Comparison of ENCODE assay signal across 20 cellular contexts in the genomic region with DNA sequence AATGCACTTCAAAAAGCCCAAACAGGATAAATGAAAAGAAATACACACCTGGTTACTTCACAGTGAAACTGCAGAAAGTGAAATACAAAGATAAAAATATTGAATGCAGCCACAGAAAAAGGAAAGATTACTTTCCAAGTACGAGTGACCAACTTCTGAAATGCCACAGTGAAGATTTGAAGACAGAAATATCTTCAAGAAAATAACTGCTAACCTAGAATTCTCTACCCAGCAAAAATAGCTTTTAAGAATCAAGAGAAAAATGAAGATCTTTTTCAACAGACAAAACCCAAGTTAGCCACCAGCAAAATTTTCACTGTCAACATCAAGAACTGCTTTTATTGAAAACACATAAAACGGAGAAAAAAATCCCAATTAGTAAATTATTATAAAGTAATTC. TPM values are rescaled to one million over a fixed set of nuclear protein-coding genes. Genes with fewer than 3 reads are reported as not detected.
DNase-seq lines count a peak whose midpoint lies in the region; ATAC-seq, FAIRE-seq and TF ChIP-seq lines count a peak whose summit lies in the region.
"Had no signal": no experiment of that assay in that cellular context is flagged by ENCODE, and none has a peak within 500 bp of the region (broad histone marks: within the 10 kb centered on the region; RNA-seq: fewer than 3 reads in every experiment).

No MANE protein-coding gene starts in this region.

- intact Hi-C loops in adrenal gland (cut with DNase I), result no loop called here
- intact Hi-C loops in HepG2 (cut with micrococcal nuclease; ENCODE audit: unreplicated experiment), result loop anchor here (5.0 kb wide), 2 partner anchors 45 to 115 kb away; partner anchors contain the start of gene SMURF1

- H3K9ac ChIP-seq in HepG2 (ENCODE audit: insufficient read depth, low read depth, low read length) (peak overlapping the region; percentile 76), stomach smooth muscle (ENCODE audit: low read length in 2 of 2) (no peak overlapping the region)
- H3K9ac ChIP-seq: BLaER1 treated with 17β-estradiol and CSF1 and Interleukin-3, amounts not matched to agents 10 nM and 100 nM had no signal

- TF ChIP-seq POLR2A in A549 (IDR thresholded peaks at IDR 0.05; ENCODE audit: low read length) (no peak), adrenal gland (IDR thresholded peaks at IDR 0.05) (no peak), HepG2 (IDR thresholded peaks at IDR 0.05; ENCODE audit: insufficient read depth in 1 of 2, low read depth in 2 of 2, low read length in 2 of 2) (no peak)

- TF ChIP-seq RAD21 in A549 (conservative IDR thresholded peaks at IDR 0.05 in 1 of 2, IDR thresholded peaks at IDR 0.05 in 1 of 2) (no peak), HepG2 (CRISPR knock-in tag; IDR thresholded peaks at IDR 0.05) (no peak)

- H3K36me3 ChIP-seq in adrenal gland (replicated peaks in 1 of 2), result no peaks in the 10 kb centered on the region
- H3K36me3 ChIP-seq in HepG2 (replicated peaks in 1 of 2; ENCODE audit: control insufficient read depth in 1 of 2, insufficient read depth in 2 of 2, low read length in 2 of 2), result no peaks in the 10 kb centered on the region
- no peaks in the 10 kb centered on the region for H3K36me3 ChIP-seq in stomach smooth muscle (ENCODE audit: control insufficient read depth in 2 of 2, insufficient read depth in 2 of 2, low read length in 2 of 2)

- FAIRE-seq in A549 (lab: Jason Lieb, UNC), result no peak
- no peak for FAIRE-seq in HepG2 (lab: Jason Lieb, UNC)

- no peak for TF ChIP-seq CTCF in A549 (IDR thresholded peaks at IDR 0.05)
- no peak for TF ChIP-seq CTCF in adrenal gland (IDR thresholded peaks at IDR 0.05)
- no peak for TF ChIP-seq CTCF in HepG2 (CRISPR knock-in tag; IDR thresholded peaks at IDR 0.05)

- BruUV-seq in HepG2 (replicated peaks; lab: Mats Ljungman, UMichigan), result no TSS peak

- H3K9me3 ChIP-seq in A549 (peaks cover 7% of the 10 kb centered on the region; the same call in 2 of the 3 replicates), adrenal gland (replicated peaks in 1 of 3) (peaks cover 0 to 6% (median 0%) of the 10 kb centered on the region in 3 donors), HepG2 (ENCODE audit: low read length) (no peaks in the 10 kb centered on the region), stomach smooth muscle (ENCODE audit: control insufficient read depth in 2 of 2, low read length in 2 of 2) (no peaks in the 10 kb centered on the region)

- no peak overlapping the region for H2AFZ ChIP-seq in HepG2 (ENCODE audit: low read length)
- H2AFZ ChIP-seq: GM23248 had no signal

- DNase-seq in A549 (ENCODE audit: low read depth in 1 of 2, low spot score in 1 of 2) (no peak), adrenal gland (no peak), HepG2 (ENCODE audit: low spot score) (no peak), retina (no peak), HUDEP-2 (lab: John Stamatoyannopoulos, UW; ENCODE audit: unreplicated experiment in 76 of 76) (no peak)
- DNase-seq: CD8-positive, alpha-beta memory T cell; DMS79 treated with DMSO at 0.1 percent for 48 hours; Kasumi-1; NCI-H1436; NCI-H2029 treated with DMSO at 0.1 percent for 48 hours; NCI-H2171 treated with DMSO at 0.1 percent for 48 hours; NCI-H446 treated with DMSO at 0.1 percent for 48 hours; NK-92 treated with Interleukin-12 subunit alpha and Interleukin-12 subunit beta, amount 100 ng/mL, for 24 hours; RPMI8226; SIG-M5 had no signal

- no peaks in the 10 kb centered on the region for H4K20me1 ChIP-seq in HepG2 (ENCODE audit: insufficient read depth, low read length)

- H3K27ac ChIP-seq in A549, result peak overlapping the region; percentile 3 to 78; a peak in 2 of 6 replicates
- H3K27ac ChIP-seq in adrenal gland, result peak overlapping the region in 3 of 5 donors; percentile 82 to 91 (median 85)
- H3K27ac ChIP-seq in HepG2 (ENCODE audit: extremely low read length, insufficient read depth, low read length), result peak overlapping the region; percentile 98
- H3K27ac ChIP-seq in stomach smooth muscle (ENCODE audit: low read length), result peak overlapping the region; percentile 26
- H3K27ac ChIP-seq: BLaER1 treated with 17β-estradiol and CSF1 and Interleukin-3, amounts not matched to agents 10 nM and 100 nM had no signal

- H3K4me1 ChIP-seq in A549 (peaks cover 68% of the 10 kb centered on the region), adrenal gland (replicated peaks in 1 of 2) (peaks cover 19 to 63% of the 10 kb centered on the region in 2 donors), HepG2 (ENCODE audit: insufficient read depth, low read length) (peaks cover 76% of the 10 kb centered on the region), stomach smooth muscle (ENCODE audit: control insufficient read depth, insufficient read depth, low read length) (peaks cover 11% of the 10 kb centered on the region)

- H3K79me2 ChIP-seq in HepG2 (ENCODE audit: insufficient read depth, low read length), result peaks cover 72% of the 10 kb centered on the region

- CTCF ChIA-PET in A549 (lab: Yijun Ruan, JAX), result interaction anchor here (2.4 kb wide), 1 partner anchor 61 kb away, joined by 7 read pairs; no protein-coding TSS in a partner anchor
- CTCF ChIA-PET in HepG2 (lab: Yijun Ruan, JAX; ENCODE audit: low intra/inter-chr PET ratio, low total read pairs), result no interaction called here

- in situ Hi-C loops in HepG2 (cut with HindIII; ENCODE audit: extremely low pct_ligation_motif_present, low pct_unique_long_range_greater_than_20kb), result loop anchor here (5.0 kb wide), 1 partner anchor 45 kb away; the partner anchor contains the start of gene SMURF1

- H3K4me2 ChIP-seq in A549, result peak overlapping the region; percentile 81; the same call in 2 of the 3 replicates
- H3K4me2 ChIP-seq in HepG2 (ENCODE audit: low read depth, low read length), result peak overlapping the region; percentile 90
- H3K4me2 ChIP-seq: BLaER1 treated with 17β-estradiol and CSF1 and Interleukin-3, amounts not matched to agents 10 nM and 100 nM had no signal

- H3K4me3 ChIP-seq in A549 (no peak overlapping the region), adrenal gland (no peak overlapping the region), HepG2 (replicated peaks in 1 of 3; ENCODE audit: insufficient read depth in 1 of 3, low read depth in 2 of 3, low read length in 3 of 3) (peak overlapping the region in 2 of 3 experiments; percentile 46 to 62; a peak in 5 of 6 replicates), stomach smooth muscle (ENCODE audit: low read length in 2 of 2) (no peak overlapping the region)
- H3K4me3 ChIP-seq: BLaER1 treated with 17β-estradiol and CSF1 and Interleukin-3, amounts not matched to agents 10 nM and 100 nM; GM23248 had no signal

- no peak for TF ChIP-seq EP300 in A549 (IDR thresholded peaks at IDR 0.05)
- TF ChIP-seq EP300 in HepG2 (IDR thresholded peaks at IDR 0.05; ENCODE audit: low read depth in 2 of 2, low read length in 2 of 2), result no peak
- TF ChIP-seq EP300 in HepG2 (CRISPR knock-in tag; IDR thresholded peaks at IDR 0.05; ENCODE audit: borderline replicate concordance), result no peak

- 94% methylated on average over 2 of the region's 2 CpGs for WGBS in A549 (ENCODE audit: missing lambda C conversion rate)
- 92 to 98% (median 95%) methylated on average over 2 of the region's 2 CpGs for WGBS in adrenal gland, 4 donors
- WGBS in HepG2 (ENCODE audit: low lambda C conversion rate), result 58% methylated on average over 2 of the region's 2 CpGs

- no peaks in the 10 kb centered on the region for H3K27me3 ChIP-seq in adrenal gland
- H3K27me3 ChIP-seq in HepG2 (ENCODE audit: control insufficient read depth in 1 of 2, insufficient read depth in 2 of 2, low read length in 2 of 2), result no peaks in the 10 kb centered on the region
- H3K27me3 ChIP-seq in stomach smooth muscle (ENCODE audit: control insufficient read depth in 1 of 2, insufficient read depth in 2 of 2, low read length in 2 of 2), result no peaks in the 10 kb centered on the region
- H3K27me3 ChIP-seq: BLaER1 treated with 17β-estradiol and CSF1 and Interleukin-3, amounts not matched to agents 10 nM and 100 nM had no signal

- POLR2A ChIA-PET in A549 (lab: Yijun Ruan, JAX) (no interaction called here), HepG2 (lab: Yijun Ruan, JAX) (interaction anchor here (0.8 to 3.1 kb wide), 9 partner anchors 10 to 275 kb away, joined by 3 to 31 read pairs (median 6); partner anchors contain the start of gene SMURF1)

- ATAC-seq in A549 (no peak), HepG2 (no peak), GM19328 (IDR thresholded peaks at IDR 0.05; ENCODE audit: unreplicated experiment) (no peak), HG03469 (IDR thresholded peaks at IDR 0.05; ENCODE audit: unreplicated experiment) (no peak)

RNA-seq across cellular contexts. Expression of gene SMURF1, which starts 46.2 kb away (rescaled TPM):
- polyA plus RNA-seq in A549 (2011; rRNA removed) (21.5 and 22.1 TPM in 2 replicates), A549 (2017; fragmentation: RNase III; extraction: RNeasy Plus Mini Kit Qiagen cat#74134 plus additional on column Dnase treatment) (13.3 to 15.4 TPM (median 13.8 TPM) in 3 replicates), adrenal gland (10 to 100 TPM in 2 of 3 donors, 1 to 10 TPM in 1; 8.9 to 16.7 (median 14.8) TPM), HepG2 (2011; rRNA removed) (8.3 and 8.7 TPM in 2 replicates)
- polyA plus RNA-seq in A549 (2012; cell fraction: cytosol; rRNA removed), result 8.6 and 10.8 TPM in 2 replicates
- polyA plus RNA-seq in A549 (2012; cell fraction: nucleus; rRNA removed), result 23.9 and 34.3 TPM in 2 replicates
- 20.1 and 20.5 TPM in 2 replicates for polyA minus RNA-seq in A549 (2011; rRNA and poly(A)+ RNA removed)
- total RNA-seq in adrenal gland (10 to 100 TPM; 16.7 to 40.3 (median 23.0) TPM), HepG2 (2016; rRNA removed; fragmentation: Illumina TruSeq; extraction: Trizol) (11.1 and 12.0 TPM in 2 replicates)
- 2.3 and 2.9 TPM in 2 replicates for total RNA-seq in HepG2 (2016; cell fraction: cytosol; rRNA removed; fragmentation: Illumina TruSeq; extraction: Trizol; ENCODE audit: low read depth)
- total RNA-seq in HepG2 (2016; cell fraction: insoluble cytoplasmic fraction; rRNA removed; fragmentation: Illumina TruSeq; extraction: Trizol), result 8.8 and 11.5 TPM in 2 replicates
- 6.2 and 6.6 TPM in 2 replicates for total RNA-seq in HepG2 (2016; cell fraction: membrane; rRNA removed; fragmentation: Illumina TruSeq; extraction: Trizol)
- 8.5 and 10.7 TPM in 2 replicates for total RNA-seq in HepG2 (2016; cell fraction: nucleus; rRNA removed; fragmentation: Illumina TruSeq; extraction: Trizol)
- 4.6 and 5.6 TPM in 2 replicates for polyA plus RNA-seq in HepG2 (2011; cell fraction: cytosol; rRNA removed)
- 13.6 and 15.4 TPM in 2 replicates for polyA plus RNA-seq in HepG2 (2011; cell fraction: nucleus; rRNA removed)
- polyA plus RNA-seq in HepG2 (2012), result 10.1 and 10.6 TPM in 2 replicates
- 0.75 and 0.81 TPM in 2 replicates for polyA plus RNA-seq in HepG2 (2016; cell fraction: cytosol; fragmentation: Illumina TruSeq; extraction: Trizol; ENCODE audit: low read depth)
- polyA plus RNA-seq in HepG2 (2016; cell fraction: insoluble cytoplasmic fraction; fragmentation: Illumina TruSeq; extraction: Trizol; ENCODE audit: low read depth), result 7.6 and 8.8 TPM in 2 replicates
- 1.8 and 2.7 TPM in 2 replicates for polyA plus RNA-seq in HepG2 (2016; cell fraction: membrane; fragmentation: Illumina TruSeq; extraction: Trizol; ENCODE audit: low read depth)
- 15.0 and 17.6 TPM in 2 replicates for polyA plus RNA-seq in HepG2 (2016; cell fraction: nucleus; fragmentation: Illumina TruSeq; extraction: Trizol; ENCODE audit: insufficient read depth, low read depth)
- polyA minus RNA-seq in HepG2 (2011; rRNA and poly(A)+ RNA removed; ENCODE audit: low replicate concordance), result 9.8 and 14.1 TPM in 2 replicates
- 5.8 and 6.4 TPM in 2 replicates for polyA minus RNA-seq in HepG2 (2011; cell fraction: cytosol; rRNA and poly(A)+ RNA removed)
- polyA minus RNA-seq in HepG2 (2011; cell fraction: nucleus; rRNA and poly(A)+ RNA removed), result 13.4 and 14.2 TPM in 2 replicates

Comparison
In these comparisons a context has a peak if more than half of its experiments do, and no peak if none do; other contexts are left out.
1. H3K27ac ChIP-seq: peak in every context shown above with its lines; median percentile 98 in HepG2; 85 in adrenal gland; 40 in A549; 26 in stomach smooth muscle.
2. H3K4me3 ChIP-seq: peak in HepG2 (2 of 3); none in A549 (single experiment), adrenal gland (0 of 4) and stomach smooth muscle (0 of 2).